1 cellular context compared by ENCODE assay signal in genomic region chr3:125001557-125002413, GRCh38.
TF ChIP-seq lines count a peak whose summit lies in the region.

No MANE protein-coding gene starts in this region.

TF ChIP-seq in GM23338, 12 proteins besides CTCF, POLR2A, EP300 and RAD21 (continued from another document):
- TF ChIP-seq REST (IDR thresholded peaks at IDR 0.05; ENCODE audit: unreplicated experiment) = no peak
- no peak for TF ChIP-seq ETS1 (IDR thresholded peaks at IDR 0.05)
- TF ChIP-seq ZNF114 (CRISPR knock-in tag; IDR thresholded peaks at IDR 0.05) = no peak
